Comparison of ENCODE assay signal across 1 cellular context in the genomic region with DNA sequence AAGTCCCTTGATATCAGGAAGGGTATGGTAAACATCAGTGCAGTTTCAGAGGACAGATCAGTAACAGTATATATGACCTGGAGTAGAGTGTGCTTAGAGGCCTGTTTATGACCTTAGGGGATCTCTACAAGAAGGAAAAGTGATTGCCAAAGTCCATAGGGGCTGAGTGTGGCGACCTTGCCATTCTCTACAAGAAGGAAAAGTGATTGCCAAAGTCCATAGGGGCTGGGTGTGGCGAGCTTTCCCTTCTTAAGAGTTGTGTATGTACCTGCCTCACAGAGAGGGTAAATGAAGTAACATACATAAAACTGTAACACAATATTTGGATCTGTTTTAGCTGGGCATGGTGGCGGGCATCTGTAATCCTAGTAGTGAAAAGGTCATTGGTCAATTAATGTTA.
TF ChIP-seq lines count a peak whose summit lies in the region.

No MANE protein-coding gene starts in this region.

TF ChIP-seq in K562, 482 proteins besides CTCF, POLR2A, EP300 and RAD21:
- TF ChIP-seq NCOA1 (IDR thresholded peaks at IDR 0.05; ENCODE audit: low read depth) (no peak), CBX3 (IDR thresholded peaks at IDR 0.05; ENCODE audit: borderline replicate concordance in 1 of 2, low read length in 2 of 2) (no peak), CCAR2 (IDR thresholded peaks at IDR 0.05; ENCODE audit: low read depth, low read length) (no peak), ZNF23 (CRISPR knock-in tag; IDR thresholded peaks at IDR 0.05) (no peak), NFRKB (IDR thresholded peaks at IDR 0.05; ENCODE audit: low read depth) (no peak), PCBP1 (IDR thresholded peaks at IDR 0.05; ENCODE audit: low read depth, low read length, poor library complexity, severe bottlenecking) (no peak), FOXA1 (IDR thresholded peaks at IDR 0.05; ENCODE audit: borderline replicate concordance) (no peak), CREB1 (IDR thresholded peaks at IDR 0.05) (no peak), CREB1 (CRISPR knock-in tag; IDR thresholded peaks at IDR 0.05) (no peak), XRCC4 (IDR thresholded peaks at IDR 0.05; ENCODE audit: extremely low read depth, insufficient read depth, insufficient read length) (no peak), ZNF134 (CRISPR knock-in tag; conservative IDR thresholded peaks at IDR 0.05) (no peak)
- TF ChIP-seq, protein P1, sequence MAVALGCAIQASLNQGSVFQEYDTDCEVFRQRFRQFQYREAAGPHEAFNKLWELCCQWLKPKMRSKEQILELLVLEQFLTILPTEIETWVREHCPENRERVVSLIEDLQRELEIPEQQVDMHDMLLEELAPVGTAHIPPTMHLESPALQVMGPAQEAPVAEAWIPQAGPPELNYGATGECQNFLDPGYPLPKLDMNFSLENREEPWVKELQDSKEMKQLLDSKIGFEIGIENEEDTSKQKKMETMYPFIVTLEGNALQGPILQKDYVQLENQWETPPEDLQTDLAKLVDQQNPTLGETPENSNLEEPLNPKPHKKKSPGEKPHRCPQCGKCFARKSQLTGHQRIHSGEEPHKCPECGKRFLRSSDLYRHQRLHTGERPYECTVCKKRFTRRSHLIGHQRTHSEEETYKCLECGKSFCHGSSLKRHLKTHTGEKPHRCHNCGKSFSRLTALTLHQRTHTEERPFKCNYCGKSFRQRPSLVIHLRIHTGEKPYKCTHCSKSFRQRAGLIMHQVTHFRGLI (CRISPR knock-in tag; IDR thresholded peaks at IDR 0.05) = no peak
- TF ChIP-seq, protein P2, sequence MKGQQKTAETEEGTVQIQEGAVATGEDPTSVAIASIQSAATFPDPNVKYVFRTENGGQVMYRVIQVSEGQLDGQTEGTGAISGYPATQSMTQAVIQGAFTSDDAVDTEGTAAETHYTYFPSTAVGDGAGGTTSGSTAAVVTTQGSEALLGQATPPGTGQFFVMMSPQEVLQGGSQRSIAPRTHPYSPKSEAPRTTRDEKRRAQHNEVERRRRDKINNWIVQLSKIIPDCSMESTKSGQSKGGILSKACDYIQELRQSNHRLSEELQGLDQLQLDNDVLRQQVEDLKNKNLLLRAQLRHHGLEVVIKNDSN (CRISPR knock-in tag; IDR thresholded peaks at IDR 0.05) = no peak
